Comparison of ENCODE assay signal across 32 cellular contexts in the genomic region with DNA sequence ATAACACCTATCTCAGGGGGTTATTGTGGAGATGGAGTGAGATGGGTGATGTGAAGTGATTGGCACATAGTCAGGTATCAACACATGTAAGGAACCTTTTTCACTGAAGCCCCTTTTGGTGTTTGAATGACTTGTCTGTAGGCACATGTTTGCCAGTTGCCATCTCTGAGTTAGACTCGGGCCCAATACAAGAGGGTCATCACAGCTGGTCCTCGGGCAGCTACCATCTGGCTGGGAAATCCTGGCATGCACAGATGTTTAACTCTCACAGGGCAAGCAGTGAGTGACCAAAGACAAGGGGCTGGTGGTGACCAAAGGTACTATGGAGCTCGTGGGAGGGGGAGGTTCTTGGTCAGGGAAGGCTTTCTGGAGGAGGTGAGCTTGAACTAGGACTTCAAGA.
"Had no signal": no experiment of that assay in that cellular context is flagged by ENCODE, and none has a peak within 500 bp of the region (broad histone marks: within the 10 kb centered on the region; RNA-seq: fewer than 3 reads in every experiment).

No MANE protein-coding gene starts in this region.

- H3K27me3 ChIP-seq: ascending aorta, brain microvascular endothelial cell, esophagus squamous epithelium had no signal

- H3K9me3 Mint-ChIP-seq: activated CD8-positive, alpha-beta T cell treated with anti-CD3 and anti-CD28 coated beads for 36 hours; activated naive CD4-positive, alpha-beta T cell treated with anti-CD3 and anti-CD28 coated beads, Interleukin-2, amount 10 ng/mL, durations not matched to agents 7 days and 5 days; activated naive CD8-positive, alpha-beta T cell treated with anti-CD3 and anti-CD28 coated beads, Interleukin-2, amount 10 ng/mL, durations not matched to agents 7 days and 5 days; activated T-helper 1 cell treated with anti-CD3 and anti-CD28 coated beads, Interleukin-12 subunit alpha, Interleukin-12 subunit beta, Interleukin-2, Interleukin-4 antibody, amounts not matched to agents 30 ng/mL and 10 ng/mL and 1 ng/mL, durations not matched to agents 14 hours and 24 hours and 36 hours; activated T-helper 2 cell treated with anti-CD3 and anti-CD28 coated beads, Interferon-gamma antibody, Interleukin-2, Interleukin-4, amounts not matched to agents 10 μg/mL and 5 μg/mL and 100 μg/mL, durations not matched to agents 14 hours and 24 hours and 36 hours; T-helper 2 cell treated with Interferon-gamma antibody and Interleukin-4, amounts not matched to agents 5 μg/mL and 100 μg/mL, for 36 hours had no signal

- H3K36me3 Mint-ChIP-seq: activated naive CD4-positive, alpha-beta T cell treated with anti-CD3 and anti-CD28 coated beads, Interleukin-2, amount 10 ng/mL, durations not matched to agents 7 days and 5 days; activated naive CD4-positive, alpha-beta T cell treated with anti-CD3 and anti-CD28 coated beads, Interleukin-2, amount 50 U/mL, for 72 hours; activated naive CD8-positive, alpha-beta T cell treated with anti-CD3 and anti-CD28 coated beads, Interleukin-2, amount 10 ng/mL, durations not matched to agents 7 days and 5 days had no signal

- DNase-seq: activated CD4-positive, alpha-beta T cell treated with anti-CD3 and anti-CD28 coated beads for 36 hours; activated CD4-positive, alpha-beta T cell treated with anti-CD3 and anti-CD28 coated beads, Interleukin-2, amount 10 ng/mL, durations not matched to agents 24 days and 14 days; activated CD4-positive, alpha-beta T cell treated with anti-CD3 and anti-CD28 coated beads, Interleukin-2, amount 50 U/mL, for 4 hours; activated CD4-positive, CD25-positive, alpha-beta regulatory T cell; activated CD4-positive, CD25-positive, alpha-beta regulatory T cell treated with anti-CD3 and anti-CD28 coated beads, Interleukin-2, amount 50 U/mL, for 72 hours; activated CD8-positive, alpha-beta memory T cell treated with anti-CD3 and anti-CD28 coated beads for 24 hours; activated CD8-positive, alpha-beta T cell treated with anti-CD3 and anti-CD28 coated beads for 36 hours; activated gamma-delta T cell; activated naive CD4-positive, alpha-beta T cell; activated naive CD4-positive, alpha-beta T cell treated with anti-CD3 and anti-CD28 coated beads, Interleukin-2, amount 10 ng/mL, durations not matched to agents 7 days and 5 days; activated naive CD8-positive, alpha-beta T cell treated with anti-CD3 and anti-CD28 coated beads, Interleukin-2, amount 10 ng/mL, durations not matched to agents 7 days and 5 days; activated T-cell treated with anti-CD3 and anti-CD28 coated beads, Interleukin-2, amount 50 U/mL, for 1 hour; activated T-cell treated with anti-CD3 and anti-CD28 coated beads, Interleukin-2, amount 50 U/mL, for 48 hours; brain microvascular endothelial cell; dermis blood vessel endothelial cell; effector CD4-positive, alpha-beta T cell; effector memory CD8-positive, alpha-beta T cell; erythroblast; esophagus squamous epithelium; foreskin melanocyte; head of caudate nucleus; T-helper 1 cell; T-helper 17 cell; T1000 had no signal

- H3K4me3 Mint-ChIP-seq: activated CD4-positive, alpha-beta T cell treated with anti-CD3 and anti-CD28 coated beads for 36 hours; activated CD4-positive, alpha-beta T cell treated with anti-CD3 and anti-CD28 coated beads, Interleukin-2, amount 10 ng/mL, durations not matched to agents 24 days and 14 days; activated CD8-positive, alpha-beta T cell treated with anti-CD3 and anti-CD28 coated beads for 36 hours; activated naive CD4-positive, alpha-beta T cell treated with anti-CD3 and anti-CD28 coated beads, Interleukin-2, amount 10 ng/mL, durations not matched to agents 7 days and 5 days; activated naive CD8-positive, alpha-beta T cell treated with anti-CD3 and anti-CD28 coated beads, Interleukin-2, amount 10 ng/mL, durations not matched to agents 7 days and 5 days; activated T-helper 1 cell treated with anti-CD3 and anti-CD28 coated beads, Interleukin-12 subunit alpha, Interleukin-12 subunit beta, Interleukin-2, Interleukin-4 antibody, amounts not matched to agents 30 ng/mL and 10 ng/mL and 1 ng/mL, durations not matched to agents 14 hours and 24 hours and 36 hours; central memory CD8-positive, alpha-beta T cell; effector memory CD8-positive, alpha-beta T cell; T-helper 17 cell; T-helper 2 cell treated with Interferon-gamma antibody and Interleukin-4, amounts not matched to agents 5 μg/mL and 100 μg/mL, for 36 hours had no signal

- H3K27ac ChIP-seq: ascending aorta, brain microvascular endothelial cell, coronary artery, esophagus squamous epithelium had no signal

- H3K9me3 ChIP-seq: ascending aorta, esophagus squamous epithelium had no signal

- H3K4me1 Mint-ChIP-seq: activated CD4-positive, alpha-beta T cell treated with anti-CD3 and anti-CD28 coated beads for 36 hours; activated CD4-positive, alpha-beta T cell treated with anti-CD3 and anti-CD28 coated beads, Interleukin-2, amount 10 ng/mL, durations not matched to agents 24 days and 14 days; activated naive CD4-positive, alpha-beta T cell treated with anti-CD3 and anti-CD28 coated beads, Interleukin-2, amount 10 ng/mL, durations not matched to agents 7 days and 5 days; activated naive CD8-positive, alpha-beta T cell treated with anti-CD3 and anti-CD28 coated beads, Interleukin-2, amount 10 ng/mL, durations not matched to agents 7 days and 5 days; central memory CD8-positive, alpha-beta T cell; T-helper 17 cell had no signal

- FAIRE-seq: bronchial epithelial cell had no signal

- ATAC-seq: activated CD4-positive, alpha-beta T cell treated with anti-CD3 and anti-CD28 coated beads for 36 hours; activated CD8-positive, alpha-beta T cell treated with anti-CD3 and anti-CD28 coated beads for 36 hours; activated naive CD4-positive, alpha-beta T cell treated with anti-CD3 and anti-CD28 coated beads, Interleukin-2, amount 50 U/mL, for 72 hours; effector memory CD8-positive, alpha-beta T cell; T-helper 17 cell had no signal

- H3K27ac Mint-ChIP-seq: activated CD4-positive, alpha-beta T cell treated with anti-CD3 and anti-CD28 coated beads for 36 hours; activated CD4-positive, alpha-beta T cell treated with anti-CD3 and anti-CD28 coated beads, Interleukin-2, amount 10 ng/mL, durations not matched to agents 24 days and 14 days; activated CD8-positive, alpha-beta T cell treated with anti-CD3 and anti-CD28 coated beads for 36 hours; activated naive CD4-positive, alpha-beta T cell treated with anti-CD3 and anti-CD28 coated beads, Interleukin-2, amount 10 ng/mL, durations not matched to agents 7 days and 5 days; activated naive CD4-positive, alpha-beta T cell treated with anti-CD3 and anti-CD28 coated beads, Interleukin-2, amount 50 U/mL, for 72 hours; activated naive CD8-positive, alpha-beta T cell treated with anti-CD3 and anti-CD28 coated beads, Interleukin-2, amount 10 ng/mL, durations not matched to agents 7 days and 5 days; activated T-helper 1 cell treated with anti-CD3 and anti-CD28 coated beads, Interleukin-12 subunit alpha, Interleukin-12 subunit beta, Interleukin-2, Interleukin-4 antibody, amounts not matched to agents 30 ng/mL and 10 ng/mL and 1 ng/mL, durations not matched to agents 14 hours and 24 hours and 36 hours; activated T-helper 2 cell treated with anti-CD3 and anti-CD28 coated beads, Interferon-gamma antibody, Interleukin-2, Interleukin-4, amounts not matched to agents 10 μg/mL and 5 μg/mL and 100 μg/mL, durations not matched to agents 14 hours and 24 hours and 36 hours; effector memory CD8-positive, alpha-beta T cell; T-helper 17 cell; T-helper 2 cell treated with Interferon-gamma antibody and Interleukin-4, amounts not matched to agents 5 μg/mL and 100 μg/mL, for 36 hours had no signal

- H3K27me3 Mint-ChIP-seq: activated CD4-positive, alpha-beta T cell treated with anti-CD3 and anti-CD28 coated beads, Interleukin-2, amount 10 ng/mL, durations not matched to agents 24 days and 14 days; activated naive CD4-positive, alpha-beta T cell treated with anti-CD3 and anti-CD28 coated beads, Interleukin-2, amount 10 ng/mL, durations not matched to agents 7 days and 5 days; activated naive CD8-positive, alpha-beta T cell treated with anti-CD3 and anti-CD28 coated beads, Interleukin-2, amount 10 ng/mL, durations not matched to agents 7 days and 5 days had no signal

- H3K4me3 ChIP-seq: ascending aorta, coronary artery, esophagus squamous epithelium had no signal

- H3K36me3 ChIP-seq: ascending aorta, brain microvascular endothelial cell, esophagus squamous epithelium had no signal

- H3K4me1 ChIP-seq: ascending aorta, esophagus squamous epithelium had no signal
